ENCODE assay signal across 20 cellular contexts in the genomic region with DNA sequence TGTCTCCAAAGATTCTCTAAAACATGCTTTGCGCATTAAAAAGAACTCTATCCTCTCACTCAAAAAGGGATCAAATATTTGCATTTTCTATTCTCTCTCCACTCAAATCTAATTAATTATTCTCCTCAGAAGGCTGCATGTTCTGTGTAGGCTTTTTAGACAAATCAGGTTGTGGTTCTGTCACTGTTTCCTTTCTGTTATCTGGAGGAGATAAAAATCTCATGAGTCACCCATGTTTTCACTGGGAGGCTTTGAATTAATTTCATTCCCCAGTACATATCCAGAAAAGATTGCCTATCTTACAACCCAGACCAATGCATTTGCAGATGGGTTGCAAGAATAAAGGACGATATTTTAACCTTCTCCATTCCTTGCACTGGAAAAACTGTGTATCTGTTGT.
DNase-seq lines count a peak whose midpoint lies in the region; ATAC-seq and TF ChIP-seq lines count a peak whose summit lies in the region.
"Had no signal": no experiment of that assay in that cellular context is flagged by ENCODE, and none has a peak within 500 bp of the region (broad histone marks: within the 10 kb centered on the region; RNA-seq: fewer than 3 reads in every experiment).

No MANE protein-coding gene starts in this region.

- H3K9me2 ChIP-seq in Loucy (replicated peaks; ENCODE audit: low read depth, low read length): no peaks in the 10 kb centered on the region

- no peaks in the 10 kb centered on the region for H3K79me2 ChIP-seq in Loucy (ENCODE audit: insufficient read depth, low read length)

- H3K18ac ChIP-seq in mesenchymal stem cell (ENCODE audit: low read depth in 1 of 2, low read length in 2 of 2): peak overlapping the region in 1 of 2 experiments; percentile 85

- no peaks in the 10 kb centered on the region for H3K36me3 ChIP-seq in Loucy (ENCODE audit: insufficient read depth, low read length)
- no peaks in the 10 kb centered on the region for H3K36me3 ChIP-seq in body of pancreas (replicated peaks in 1 of 2; ENCODE audit: insufficient read depth in 1 of 2, low read depth in 2 of 2)
- H3K36me3 ChIP-seq in mesenchymal stem cell (ENCODE audit: control insufficient read depth in 1 of 2, insufficient read depth in 2 of 2, low read depth in 1 of 2, low read length in 2 of 2): no peaks in the 10 kb centered on the region
- H3K36me3 ChIP-seq: uterus had no signal

- 36 to 43% methylated on average over 2 of the region's 2 CpGs for WGBS in body of pancreas, 2 donors
- WGBS in mesenchymal stem cell: 68% methylated on average over 2 of the region's 2 CpGs

- no peaks in the 10 kb centered on the region for H4K20me1 ChIP-seq in Loucy (ENCODE audit: insufficient read depth, low read length, poor library complexity, severe bottlenecking)

- no peak overlapping the region for H3K23ac ChIP-seq in mesenchymal stem cell (ENCODE audit: low read length in 2 of 2)

- ATAC-seq in body of pancreas (peak; percentile 21), GM21717 (IDR thresholded peaks at IDR 0.05; ENCODE audit: unreplicated experiment) (no peak), GM19328 (IDR thresholded peaks at IDR 0.05; ENCODE audit: unreplicated experiment) (no peak), HG02938 (IDR thresholded peaks at IDR 0.05; ENCODE audit: unreplicated experiment) (no peak)
- ATAC-seq: activated T-helper 17 cell treated with anti-CD3 and anti-CD28 coated beads, Interleukin-2, amount 50 U/mL, for 72 hours; psoas muscle had no signal

- H2AFZ ChIP-seq in Loucy (ENCODE audit: low read length) (peak overlapping the region; percentile 31; the same call in 1 of the 2 replicates), mesenchymal stem cell (ENCODE audit: low read depth, low read length) (no peak overlapping the region)

- no peak overlapping the region for H4K91ac ChIP-seq in mesenchymal stem cell (ENCODE audit: low read length)

- H3K27ac ChIP-seq in body of pancreas: no peak overlapping the region
- no peak overlapping the region for H3K27ac ChIP-seq in mesenchymal stem cell (ENCODE audit: low read length, poor library complexity, severe bottlenecking)
- H3K27ac ChIP-seq: epithelial cell of prostate, psoas muscle, RWPE1, uterus had no signal

- peak; percentile 13 for DNase-seq in A172 (ENCODE audit: low spot score)
- DNase-seq in body of pancreas: no peak
- DNase-seq in mesenchymal stem cell: peak; percentile 65
- DNase-seq in stimulated activated CD4-positive, alpha-beta T cell treated with anti-CD3 and anti-CD28 coated beads, Interleukin-4, amount 100 ng/mL, for 1 hour: no peak
- DNase-seq: activated CD4-positive, alpha-beta T cell treated with anti-CD3 and anti-CD28 coated beads, Interleukin-2, amount 10 ng/mL, durations not matched to agents 7 days and 5 days; activated naive CD8-positive, alpha-beta T cell treated with anti-CD3 and anti-CD28 coated beads for 36 hours; DMS 273 treated with DMSO at 0.1 percent for 48 hours; foreskin melanocyte; MM.1S; NCI-H1436 treated with DMSO at 0.1 percent for 48 hours; NCI-H524 treated with DMSO at 0.1 percent for 48 hours; psoas muscle; uterus had no signal

- peaks cover 9% of the 10 kb centered on the region for H3K9me3 ChIP-seq in Loucy (ENCODE audit: insufficient read depth, low read depth, low read length)
- H3K9me3 ChIP-seq in body of pancreas: no peaks in the 10 kb centered on the region
- peaks cover 4% of the 10 kb centered on the region for H3K9me3 ChIP-seq in mesenchymal stem cell (ENCODE audit: control insufficient read depth, low read length)

- H3K4me2 ChIP-seq in Loucy (ENCODE audit: low read depth, low read length, poor library complexity, severe bottlenecking) (peak overlapping the region; percentile 62), mesenchymal stem cell (ENCODE audit: low read length, poor library complexity, severe bottlenecking) (no peak overlapping the region)

- H3K27me3 ChIP-seq in Loucy (ENCODE audit: insufficient read depth, low read length, poor library complexity, severe bottlenecking) (no peaks in the 10 kb centered on the region), body of pancreas (no peaks in the 10 kb centered on the region), mesenchymal stem cell (ENCODE audit: control insufficient read depth in 1 of 2, insufficient read depth in 1 of 2, low read length in 2 of 2) (no peaks in the 10 kb centered on the region)
- H3K27me3 ChIP-seq: uterus had no signal

- no peaks in the 10 kb centered on the region for H3K79me1 ChIP-seq in mesenchymal stem cell (replicated peaks; ENCODE audit: low read length, poor library complexity, severe bottlenecking)

- H4K8ac ChIP-seq in mesenchymal stem cell (ENCODE audit: low read length): no peak overlapping the region

- peak overlapping the region in 1 of 2 experiments; percentile 40 for H3K4ac ChIP-seq in mesenchymal stem cell (ENCODE audit: low read depth in 1 of 2, low read length in 2 of 2)

- TF ChIP-seq POLR2A in body of pancreas (IDR thresholded peaks at IDR 0.05): no peak

- no peak overlapping the region for H2BK120ac ChIP-seq in mesenchymal stem cell (ENCODE audit: low read depth, low read length)

- H3K4me3 ChIP-seq in Loucy (ENCODE audit: low read length, poor library complexity, severe bottlenecking) (peak overlapping the region; percentile 35), body of pancreas (no peak overlapping the region), mesenchymal stem cell (ENCODE audit: insufficient read depth in 1 of 2, low read depth in 1 of 2, low read length in 2 of 2) (no peak overlapping the region)
- H3K4me3 ChIP-seq: psoas muscle, uterus had no signal

- H2BK5ac ChIP-seq in mesenchymal stem cell (ENCODE audit: low read depth, low read length, poor library complexity, severe bottlenecking): no peak overlapping the region

- no peak overlapping the region for H2BK15ac ChIP-seq in mesenchymal stem cell (ENCODE audit: low read depth, poor library complexity, severe bottlenecking)

- peak overlapping the region; percentile 11 for H2AK5ac ChIP-seq in mesenchymal stem cell (ENCODE audit: low read length, severe bottlenecking)

- H3K9ac ChIP-seq in Loucy (ENCODE audit: low read depth, low read length, poor library complexity, severe bottlenecking) (peak overlapping the region; percentile 54), mesenchymal stem cell (ENCODE audit: low read length) (no peak overlapping the region)

- H3K4me1 ChIP-seq in Loucy (ENCODE audit: insufficient read depth, low read length, poor library complexity, severe bottlenecking) (peaks cover 50% of the 10 kb centered on the region), body of pancreas (peaks cover 5% of the 10 kb centered on the region), mesenchymal stem cell (ENCODE audit: control insufficient read depth, insufficient read depth, low read depth, low read length) (peaks cover 1% of the 10 kb centered on the region)
- H3K4me1 ChIP-seq: psoas muscle had no signal

- H2BK12ac ChIP-seq in mesenchymal stem cell (ENCODE audit: low read length in 2 of 2): peak overlapping the region in 1 of 2 experiments; percentile 77

- no peaks in the 10 kb centered on the region; the same call in 1 of the 2 replicates for H3F3A ChIP-seq in Loucy (ENCODE audit: low read depth)

- intact Hi-C loops in body of pancreas (cut with DNase I): no loop called here

- no peak for TF ChIP-seq CTCF in Loucy (conservative IDR thresholded peaks at IDR 0.05; ENCODE audit: low read length)
- no peak for TF ChIP-seq CTCF in body of pancreas (IDR thresholded peaks at IDR 0.05)

- H3K14ac ChIP-seq in mesenchymal stem cell (ENCODE audit: low read length in 2 of 2): peak overlapping the region in 1 of 2 experiments; percentile 32

Comparison
In these comparisons a context has a peak if more than half of its experiments do, and no peak if none do; other contexts are left out.
1. DNase-seq: peak in A172 (single experiment) and mesenchymal stem cell (single experiment); none in body of pancreas (0 of 4) and stimulated activated CD4-positive, alpha-beta T cell treated with anti-CD3 and anti-CD28 coated beads, Interleukin-4, amount 100 ng/mL, for 1 hour (single experiment).